In the genomic region with DNA sequence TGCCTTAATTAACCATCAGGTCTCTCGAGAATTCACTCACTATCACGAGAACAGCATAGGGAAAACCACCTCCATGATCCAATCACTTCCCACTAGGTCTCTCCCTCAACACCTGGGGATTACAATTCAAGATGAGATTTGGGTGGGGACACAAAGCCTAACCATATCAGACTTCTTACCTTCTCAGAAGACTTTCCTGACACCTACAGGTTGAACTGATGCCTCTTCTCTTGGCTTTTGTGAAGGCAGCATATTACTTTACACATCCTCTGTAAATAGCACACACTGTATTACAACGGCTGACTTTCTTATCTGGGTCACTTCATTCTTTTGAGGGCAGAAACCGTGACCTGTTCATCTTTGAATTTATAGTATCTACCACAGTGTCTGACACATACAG, we compare ENCODE assay signal across 35 cellular contexts. TPM values are rescaled to one million over a fixed set of nuclear protein-coding genes. Genes with fewer than 3 reads are reported as not detected.
DNase-seq lines count a peak whose midpoint lies in the region; ATAC-seq, FAIRE-seq and TF ChIP-seq lines count a peak whose summit lies in the region.
"Had no signal": no experiment of that assay in that cellular context is flagged by ENCODE, and none has a peak within 500 bp of the region (broad histone marks: within the 10 kb centered on the region; RNA-seq: fewer than 3 reads in every experiment).

No MANE protein-coding gene starts in this region.

- no peak for ATAC-seq in left ventricle myocardium superior
- ATAC-seq: heart right ventricle, T-helper 17 cell had no signal

- FAIRE-seq in bronchial epithelial cell (lab: Jason Lieb, UNC), result no peak
- FAIRE-seq: endometrium, GM12892, keratinocyte had no signal

- H3K4me3 Mint-ChIP-seq in type B pancreatic cell, result no peak overlapping the region
- H3K4me3 Mint-ChIP-seq: activated CD4-positive, alpha-beta memory T cell treated with anti-CD3 and anti-CD28 coated beads, Interleukin-2, amount 10 ng/mL, durations not matched to agents 7 days and 5 days; activated naive CD4-positive, alpha-beta T cell treated with anti-CD3 and anti-CD28 coated beads for 36 hours; activated T-helper 1 cell treated with anti-CD3 and anti-CD28 coated beads, Interleukin-12 subunit alpha, Interleukin-12 subunit beta, Interleukin-2, Interleukin-4 antibody, amounts not matched to agents 30 ng/mL and 10 ng/mL and 1 ng/mL, durations not matched to agents 14 hours and 24 hours and 36 hours; brain; CD8-positive, alpha-beta memory T cell; IgD-negative memory B cell; T-helper 17 cell had no signal

- no peaks in the 10 kb centered on the region for H3K27me3 ChIP-seq in right atrium auricular region
- no peaks in the 10 kb centered on the region for H3K27me3 ChIP-seq in bronchial epithelial cell (ENCODE audit: control insufficient read depth, insufficient read depth, low read length)
- H3K27me3 ChIP-seq: esophagus squamous epithelium, heart right ventricle, neutrophil, tibial artery had no signal

- H3K9me3 Mint-ChIP-seq in type B pancreatic cell, result no peaks in the 10 kb centered on the region
- H3K9me3 Mint-ChIP-seq: activated CD4-positive, alpha-beta memory T cell treated with anti-CD3 and anti-CD28 coated beads, Interleukin-2, amount 10 ng/mL, durations not matched to agents 7 days and 5 days; activated naive CD4-positive, alpha-beta T cell treated with anti-CD3 and anti-CD28 coated beads for 36 hours; activated T-helper 1 cell treated with anti-CD3 and anti-CD28 coated beads, Interleukin-12 subunit alpha, Interleukin-12 subunit beta, Interleukin-2, Interleukin-4 antibody, amounts not matched to agents 30 ng/mL and 10 ng/mL and 1 ng/mL, durations not matched to agents 14 hours and 24 hours and 36 hours; brain; CD8-positive, alpha-beta memory T cell; IgD-negative memory B cell had no signal

- DNase-seq in right atrium auricular region (ENCODE audit: low spot score) (peak; percentile 4), left ventricle myocardium superior (no peak), OCI-LY7 (ENCODE audit: low spot score) (no peak), bronchial epithelial cell (ENCODE audit: low read depth) (peak; percentile 29), type B pancreatic cell (ENCODE audit: extremely low spot score, unreplicated experiment) (peak; percentile 6), NCI-H1048 (lab: John Stamatoyannopoulos, UW) (no peak), NCI-H146 (lab: John Stamatoyannopoulos, UW) (no peak), putamen (ENCODE audit: low spot score) (no peak)
- DNase-seq: activated CD4-positive, alpha-beta memory T cell treated with anti-CD3 and anti-CD28 coated beads, Interleukin-2, amount 10 ng/mL, durations not matched to agents 7 days and 5 days; activated CD4-positive, alpha-beta T cell treated with anti-CD3 and anti-CD28 coated beads for 1 hour; activated CD8-positive, alpha-beta memory T cell treated with anti-CD3 and anti-CD28 coated beads, Interleukin-2, amount 50 U/mL, for 4 hours; activated naive CD4-positive, alpha-beta T cell treated with anti-CD3 and anti-CD28 coated beads for 36 hours; amniotic stem cell; CD8-positive, alpha-beta memory T cell; cerebellar nuclear complex; DMS153; esophagus squamous epithelium; foreskin melanocyte; heart right ventricle; NCI-H1105 treated with DMSO at 0.1 percent for 48 hours; NCI-H2081; NCI-H226; NCI-H526 treated with DMSO at 0.1 percent for 48 hours; stimulated activated CD4-positive, alpha-beta T cell treated with anti-CD3 and anti-CD28 coated beads, Interleukin-15, amount 100 ng/mL, for 24 hours; stimulated activated CD4-positive, alpha-beta T cell treated with anti-CD3 and anti-CD28 coated beads, Interleukin-4, amount 100 ng/mL, for 4 hours; T-helper 17 cell; tibial artery had no signal

- H3K4me2 ChIP-seq in OCI-LY7 (ENCODE audit: low read length), result no peak overlapping the region

- H3K36me3 ChIP-seq in right atrium auricular region, result no peaks in the 10 kb centered on the region
- no peaks in the 10 kb centered on the region for H3K36me3 ChIP-seq in OCI-LY7 (ENCODE audit: insufficient read depth, low read length)
- no peaks in the 10 kb centered on the region for H3K36me3 ChIP-seq in bronchial epithelial cell (ENCODE audit: control insufficient read depth, insufficient read depth, low read length)
- H3K36me3 ChIP-seq: esophagus squamous epithelium, heart right ventricle, neutrophil, tibial artery had no signal

- no peaks in the 10 kb centered on the region for H3K36me3 Mint-ChIP-seq in type B pancreatic cell
- H3K36me3 Mint-ChIP-seq: CD8-positive, alpha-beta memory T cell; IgD-negative memory B cell had no signal

- no peaks in the 10 kb centered on the region for H3K79me2 ChIP-seq in OCI-LY7 (ENCODE audit: insufficient read depth, low read depth, low read length)

- no peaks in the 10 kb centered on the region for H3K9me2 ChIP-seq in OCI-LY7 (ENCODE audit: insufficient read depth, low read length)

- H3K4me3 ChIP-seq in right atrium auricular region (no peak overlapping the region), OCI-LY7 (ENCODE audit: low read depth, low read length, poor library complexity, severe bottlenecking) (no peak overlapping the region), bronchial epithelial cell (ENCODE audit: low read depth, low read length) (no peak overlapping the region)
- H3K4me3 ChIP-seq: esophagus squamous epithelium, heart right ventricle, SK-N-MC, tibial artery had no signal

- CTCF ChIA-PET in OCI-LY7 (lab: Charles Lee; ENCODE audit: unreplicated experiment), result no interaction called here

- H3K27ac Mint-ChIP-seq in type B pancreatic cell, result no peak overlapping the region
- H3K27ac Mint-ChIP-seq: activated CD4-positive, alpha-beta memory T cell treated with anti-CD3 and anti-CD28 coated beads, Interleukin-2, amount 10 ng/mL, durations not matched to agents 7 days and 5 days; activated naive CD4-positive, alpha-beta T cell treated with anti-CD3 and anti-CD28 coated beads for 36 hours; activated T-helper 1 cell treated with anti-CD3 and anti-CD28 coated beads, Interleukin-12 subunit alpha, Interleukin-12 subunit beta, Interleukin-2, Interleukin-4 antibody, amounts not matched to agents 30 ng/mL and 10 ng/mL and 1 ng/mL, durations not matched to agents 14 hours and 24 hours and 36 hours; CD8-positive, alpha-beta memory T cell; IgD-negative memory B cell; T-helper 17 cell had no signal

- TF ChIP-seq CTCF in right atrium auricular region (IDR thresholded peaks at IDR 0.05) (no peak), OCI-LY7 (conservative IDR thresholded peaks at IDR 0.05; ENCODE audit: low read length) (peak; percentile 25; the same call in 1 of the 2 replicates), bronchial epithelial cell (IDR thresholded peaks at IDR 0.05; ENCODE audit: insufficient read depth, low read length, severe bottlenecking) (no peak), type B pancreatic cell (conservative IDR thresholded peaks at IDR 0.05) (no peak)

- H3K4me1 ChIP-seq in right atrium auricular region (no peaks in the 10 kb centered on the region), OCI-LY7 (ENCODE audit: insufficient read depth, low read length, poor library complexity, severe bottlenecking) (no peaks in the 10 kb centered on the region)
- H3K4me1 ChIP-seq: esophagus squamous epithelium, heart right ventricle had no signal

- H3K27ac ChIP-seq in right atrium auricular region, result no peak overlapping the region
- H3K27ac ChIP-seq in OCI-LY7 (ENCODE audit: low read depth, low read length, poor library complexity, severe bottlenecking), result no peak overlapping the region
- H3K27ac ChIP-seq: esophagus squamous epithelium, heart right ventricle, neutrophil, SK-N-MC, tibial artery had no signal

- no peaks in the 10 kb centered on the region for H3K9me3 ChIP-seq in right atrium auricular region
- H3K9me3 ChIP-seq in OCI-LY7 (ENCODE audit: low read length), result no peaks in the 10 kb centered on the region
- H3K9me3 ChIP-seq: esophagus squamous epithelium, heart right ventricle, neutrophil, tibial artery had no signal

- no TSS peak for BruUV-seq in OCI-LY7 (replicated peaks; lab: Mats Ljungman, UMichigan)

- POLR2A ChIA-PET in OCI-LY7 (lab: Charles Lee), result interaction anchor here (0.7 kb wide), 1 partner anchor 315 kb away, joined by 3 read pairs; no protein-coding TSS in a partner anchor

- H3K27me3 Mint-ChIP-seq in type B pancreatic cell, result peaks cover 7% of the 10 kb centered on the region
- H3K27me3 Mint-ChIP-seq: brain had no signal

- H3K4me1 Mint-ChIP-seq in type B pancreatic cell (ENCODE audit: unreplicated experiment), result peaks cover 13% of the 10 kb centered on the region
- H3K4me1 Mint-ChIP-seq: activated CD4-positive, alpha-beta memory T cell treated with anti-CD3 and anti-CD28 coated beads, Interleukin-2, amount 10 ng/mL, durations not matched to agents 7 days and 5 days; brain; CD8-positive, alpha-beta memory T cell had no signal

- H2AFZ ChIP-seq in OCI-LY7 (ENCODE audit: low read length), result no peak overlapping the region

- H4K20me1 ChIP-seq in OCI-LY7 (ENCODE audit: insufficient read depth, low read length), result no peaks in the 10 kb centered on the region

- intact Hi-C loops in left ventricle myocardium superior (cut with micrococcal nuclease), result no loop called here
- intact Hi-C loops in OCI-LY7 (cut with micrococcal nuclease; ENCODE audit: unreplicated experiment), result no loop called here

RNA-seq across cellular contexts. Expression of gene BMERB1, which starts 23.6 kb away (rescaled TPM):
- total RNA-seq in right atrium auricular region, result 10 to 100 TPM; 55.0 to 55.3 TPM
- 55.0 TPM for total RNA-seq in left ventricle myocardium superior
- total RNA-seq in OCI-LY7 (2014; rRNA removed; shearing (Covaris generic)), result not detected in 2 replicates
- not detected in 2 replicates for total RNA-seq in OCI-LY7 (2022)
- 4.5 and 8.4 TPM in 2 replicates for total RNA-seq in bronchial epithelial cell
- 5.2 and 26.4 TPM in 2 replicates for total RNA-seq in type B pancreatic cell (ENCODE audit: low replicate concordance)

Comparison
In these comparisons a context has a peak if more than half of its experiments do, and no peak if none do; other contexts are left out.
1. DNase-seq: peak in right atrium auricular region (single experiment), bronchial epithelial cell (single experiment) and type B pancreatic cell (single experiment); none in left ventricle myocardium superior (single experiment), OCI-LY7 (single experiment), NCI-H1048 (single experiment), NCI-H146 (single experiment) and putamen (single experiment).